In genomic region chr2:46339676-46340459, GRCh38 we compare ENCODE assay signal across 1 cellular context.
A peak's percentile ranks its signal among the peaks of the same experiment; 100 is the strongest.
TF ChIP-seq lines count a peak whose summit lies in the region.

No MANE protein-coding gene starts in this region.

TF ChIP-seq in K562, 482 proteins besides CTCF, POLR2A, EP300 and RAD21 (continued from another document and continues in another):
- TF ChIP-seq, protein P1, sequence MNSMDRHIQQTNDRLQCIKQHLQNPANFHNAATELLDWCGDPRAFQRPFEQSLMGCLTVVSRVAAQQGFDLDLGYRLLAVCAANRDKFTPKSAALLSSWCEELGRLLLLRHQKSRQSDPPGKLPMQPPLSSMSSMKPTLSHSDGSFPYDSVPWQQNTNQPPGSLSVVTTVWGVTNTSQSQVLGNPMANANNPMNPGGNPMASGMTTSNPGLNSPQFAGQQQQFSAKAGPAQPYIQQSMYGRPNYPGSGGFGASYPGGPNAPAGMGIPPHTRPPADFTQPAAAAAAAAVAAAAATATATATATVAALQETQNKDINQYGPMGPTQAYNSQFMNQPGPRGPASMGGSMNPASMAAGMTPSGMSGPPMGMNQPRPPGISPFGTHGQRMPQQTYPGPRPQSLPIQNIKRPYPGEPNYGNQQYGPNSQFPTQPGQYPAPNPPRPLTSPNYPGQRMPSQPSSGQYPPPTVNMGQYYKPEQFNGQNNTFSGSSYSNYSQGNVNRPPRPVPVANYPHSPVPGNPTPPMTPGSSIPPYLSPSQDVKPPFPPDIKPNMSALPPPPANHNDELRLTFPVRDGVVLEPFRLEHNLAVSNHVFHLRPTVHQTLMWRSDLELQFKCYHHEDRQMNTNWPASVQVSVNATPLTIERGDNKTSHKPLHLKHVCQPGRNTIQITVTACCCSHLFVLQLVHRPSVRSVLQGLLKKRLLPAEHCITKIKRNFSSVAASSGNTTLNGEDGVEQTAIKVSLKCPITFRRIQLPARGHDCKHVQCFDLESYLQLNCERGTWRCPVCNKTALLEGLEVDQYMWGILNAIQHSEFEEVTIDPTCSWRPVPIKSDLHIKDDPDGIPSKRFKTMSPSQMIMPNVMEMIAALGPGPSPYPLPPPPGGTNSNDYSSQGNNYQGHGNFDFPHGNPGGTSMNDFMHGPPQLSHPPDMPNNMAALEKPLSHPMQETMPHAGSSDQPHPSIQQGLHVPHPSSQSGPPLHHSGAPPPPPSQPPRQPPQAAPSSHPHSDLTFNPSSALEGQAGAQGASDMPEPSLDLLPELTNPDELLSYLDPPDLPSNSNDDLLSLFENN (IDR thresholded peaks at IDR 0.05; ENCODE audit: low read depth in 2 of 2, low read length in 2 of 2), result peak; percentile 76 to 94; a peak in 3 of 4 replicates
- TF ChIP-seq, protein P2, sequence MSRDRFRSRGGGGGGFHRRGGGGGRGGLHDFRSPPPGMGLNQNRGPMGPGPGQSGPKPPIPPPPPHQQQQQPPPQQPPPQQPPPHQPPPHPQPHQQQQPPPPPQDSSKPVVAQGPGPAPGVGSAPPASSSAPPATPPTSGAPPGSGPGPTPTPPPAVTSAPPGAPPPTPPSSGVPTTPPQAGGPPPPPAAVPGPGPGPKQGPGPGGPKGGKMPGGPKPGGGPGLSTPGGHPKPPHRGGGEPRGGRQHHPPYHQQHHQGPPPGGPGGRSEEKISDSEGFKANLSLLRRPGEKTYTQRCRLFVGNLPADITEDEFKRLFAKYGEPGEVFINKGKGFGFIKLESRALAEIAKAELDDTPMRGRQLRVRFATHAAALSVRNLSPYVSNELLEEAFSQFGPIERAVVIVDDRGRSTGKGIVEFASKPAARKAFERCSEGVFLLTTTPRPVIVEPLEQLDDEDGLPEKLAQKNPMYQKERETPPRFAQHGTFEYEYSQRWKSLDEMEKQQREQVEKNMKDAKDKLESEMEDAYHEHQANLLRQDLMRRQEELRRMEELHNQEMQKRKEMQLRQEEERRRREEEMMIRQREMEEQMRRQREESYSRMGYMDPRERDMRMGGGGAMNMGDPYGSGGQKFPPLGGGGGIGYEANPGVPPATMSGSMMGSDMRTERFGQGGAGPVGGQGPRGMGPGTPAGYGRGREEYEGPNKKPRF (IDR thresholded peaks at IDR 0.05; ENCODE audit: low read depth, low read length), result no peak
- peak; percentile 76 for TF ChIP-seq MEF2D (tag; conservative IDR thresholded peaks at IDR 0.05; ENCODE audit: low read depth)
- peak; percentile 84; the same call in 1 of the 2 replicates for TF ChIP-seq HBP1 (CRISPR knock-in tag; IDR thresholded peaks at IDR 0.05)
- TF ChIP-seq ZNF318 (IDR thresholded peaks at IDR 0.05; ENCODE audit: borderline replicate concordance in 1 of 2, low read depth in 1 of 2), result peak in 1 of 2 experiments; percentile 95; a peak in 2 of 4 replicates
- TF ChIP-seq ZNF217 (CRISPR knock-in tag; IDR thresholded peaks at IDR 0.05), result no peak
- TF ChIP-seq ZNF444 (CRISPR knock-in tag; IDR thresholded peaks at IDR 0.05), result no peak
- TF ChIP-seq ZKSCAN8 (CRISPR knock-in tag; IDR thresholded peaks at IDR 0.05), result peak; percentile 90
- no peak for TF ChIP-seq ETS2 (tag; IDR thresholded peaks at IDR 0.05; ENCODE audit: borderline replicate concordance, poor library complexity, severe bottlenecking)
- peak; percentile 41; the same call in 1 of the 2 replicates for TF ChIP-seq REST (CRISPR knock-in tag; IDR thresholded peaks at IDR 0.05; ENCODE audit: low read depth)
- TF ChIP-seq LCOR (CRISPR knock-in tag; IDR thresholded peaks at IDR 0.05), result peak; percentile 90
- peak; percentile 89 for TF ChIP-seq EP400 (IDR thresholded peaks at IDR 0.05)
- no peak for TF ChIP-seq ARHGAP35 (IDR thresholded peaks at IDR 0.05; ENCODE audit: partially characterized antibody)
- TF ChIP-seq TAL1 (IDR thresholded peaks at IDR 0.05), result peak; percentile 96
- peak; percentile 11; the same call in 1 of the 2 replicates for TF ChIP-seq TCF7 (IDR thresholded peaks at IDR 0.05; ENCODE audit: borderline replicate concordance)
- TF ChIP-seq AFF4 (CRISPR knock-in tag; IDR thresholded peaks at IDR 0.05), result peak; percentile 84; the same call in 1 of the 2 replicates
- TF ChIP-seq MTA1 (IDR thresholded peaks at IDR 0.05; ENCODE audit: borderline replicate concordance), result peak; percentile 87
- no peak for TF ChIP-seq NR2F6 (CRISPR knock-in tag; IDR thresholded peaks at IDR 0.05)
- TF ChIP-seq NFATC3 (IDR thresholded peaks at IDR 0.05), result no peak
- no peak for TF ChIP-seq DDX20 (tag; IDR thresholded peaks at IDR 0.05; ENCODE audit: low read depth)
- peak; percentile 72 for TF ChIP-seq MYNN (IDR thresholded peaks at IDR 0.05)
- no peak for TF ChIP-seq MYNN (CRISPR knock-in tag; IDR thresholded peaks at IDR 0.05)
- TF ChIP-seq SRSF1 (IDR thresholded peaks at IDR 0.05; ENCODE audit: low read depth, low read length), result no peak
- TF ChIP-seq NONO (IDR thresholded peaks at IDR 0.05; ENCODE audit: low read depth in 2 of 2, low read length in 1 of 2), result peak in 1 of 2 experiments; percentile 93; a peak in 2 of 4 replicates
- no peak for TF ChIP-seq TSC22D4 (tag; IDR thresholded peaks at IDR 0.05)
- peak; percentile 93 for TF ChIP-seq HDAC2 (IDR thresholded peaks at IDR 0.05)
- TF ChIP-seq STAT5A (IDR thresholded peaks at IDR 0.05; ENCODE audit: borderline replicate concordance, low read length), result peak; percentile 93
- peak; percentile 94 for TF ChIP-seq ZNF175 (CRISPR knock-in tag; IDR thresholded peaks at IDR 0.05; ENCODE audit: low read depth)
- TF ChIP-seq HOXB6 (CRISPR knock-in tag; IDR thresholded peaks at IDR 0.05; ENCODE audit: borderline replicate concordance), result no peak
- TF ChIP-seq ATF1 (CRISPR knock-in tag; IDR thresholded peaks at IDR 0.05), result no peak
- TF ChIP-seq ATF1 (tag; IDR thresholded peaks at IDR 0.05), result peak; percentile 94
- TF ChIP-seq, protein P3, sequence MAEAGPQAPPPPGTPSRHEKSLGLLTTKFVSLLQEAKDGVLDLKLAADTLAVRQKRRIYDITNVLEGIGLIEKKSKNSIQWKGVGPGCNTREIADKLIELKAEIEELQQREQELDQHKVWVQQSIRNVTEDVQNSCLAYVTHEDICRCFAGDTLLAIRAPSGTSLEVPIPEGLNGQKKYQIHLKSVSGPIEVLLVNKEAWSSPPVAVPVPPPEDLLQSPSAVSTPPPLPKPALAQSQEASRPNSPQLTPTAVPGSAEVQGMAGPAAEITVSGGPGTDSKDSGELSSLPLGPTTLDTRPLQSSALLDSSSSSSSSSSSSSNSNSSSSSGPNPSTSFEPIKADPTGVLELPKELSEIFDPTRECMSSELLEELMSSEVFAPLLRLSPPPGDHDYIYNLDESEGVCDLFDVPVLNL (CRISPR knock-in tag; IDR thresholded peaks at IDR 0.05; ENCODE audit: low read depth), result no peak
- TF ChIP-seq BRD9 (IDR thresholded peaks at IDR 0.05; ENCODE audit: low read depth, partially characterized antibody), result peak; percentile 85
